In genomic region chr1:185352067-185352466, GRCh38 we compare ENCODE assay signal across 23 cellular contexts. TPM values are rescaled to one million over a fixed set of nuclear protein-coding genes. Genes with fewer than 3 reads are reported as not detected.
DNase-seq lines count a peak whose midpoint lies in the region; ATAC-seq, FAIRE-seq and TF ChIP-seq lines count a peak whose summit lies in the region.
"Had no signal": no experiment of that assay in that cellular context is flagged by ENCODE, and none has a peak within 500 bp of the region (broad histone marks: within the 10 kb centered on the region; RNA-seq: fewer than 3 reads in every experiment).

No MANE protein-coding gene starts in this region.

- H2AFZ ChIP-seq in mammary epithelial cell (ENCODE audit: low read depth, low read length): no peak overlapping the region
- H2AFZ ChIP-seq: neural progenitor cell had no signal

- in situ Hi-C loops in mammary epithelial cell (cut with MboI; ENCODE audit: low sequenced_read_pairs in 2 of 2): no loop called here

- FAIRE-seq in TTC549 (lab: Jason Lieb, UNC): peak; percentile 28

- BruUV-seq in mammary epithelial cell (replicated peaks; lab: Mats Ljungman, UMichigan): no TSS peak

- DNase-seq in mammary epithelial cell: peak; percentile 15
- no peak for DNase-seq in breast epithelium (ENCODE audit: low spot score in 2 of 2)
- peak; percentile 39 for DNase-seq in foreskin melanocyte
- DNase-seq in stimulated activated CD4-positive, alpha-beta T cell treated with anti-CD3 and anti-CD28 coated beads, Interleukin-12 subunit alpha, Interleukin-12 subunit beta, amount 100 ng/mL, for 4 hours: no peak
- no peak for DNase-seq in activated CD8-positive, alpha-beta memory T cell treated with anti-CD3 and anti-CD28 coated beads, Interleukin-2, amount 50 U/mL, for 48 hours
- DNase-seq: activated CD4-positive, alpha-beta memory T cell treated with anti-CD3 and anti-CD28 coated beads for 36 hours; activated naive CD8-positive, alpha-beta T cell treated with anti-CD3 and anti-CD28 coated beads, Interleukin-2, amount 10 ng/mL, durations not matched to agents 7 days and 5 days; activated T-cell treated with anti-CD3 and anti-CD28 coated beads, Interleukin-2, amount 50 U/mL, for 72 hours; effector memory CD8-positive, alpha-beta T cell; gastrocnemius medialis; GF-D8; GOT3; KG1; mesendoderm; NCI-H1436; NCI-H524; right lobe of liver had no signal

- no peaks in the 10 kb centered on the region for H3K79me2 ChIP-seq in mammary epithelial cell (ENCODE audit: insufficient read depth, low read length)

- H3K4me1 ChIP-seq in mammary epithelial cell (ENCODE audit: insufficient read depth, low read length): peaks cover 11% of the 10 kb centered on the region
- no peaks in the 10 kb centered on the region for H3K4me1 ChIP-seq in breast epithelium
- H3K4me1 ChIP-seq: neural progenitor cell had no signal

- TF ChIP-seq CTCF in mammary epithelial cell (conservative IDR thresholded peaks at IDR 0.05 in 1 of 2, IDR thresholded peaks at IDR 0.05 in 1 of 2; ENCODE audit: extremely low read depth in 1 of 2, insufficient read depth in 1 of 2, low read depth in 1 of 2, low read length in 2 of 2): no peak
- TF ChIP-seq CTCF in breast epithelium (IDR thresholded peaks at IDR 0.05): no peak

- no peaks in the 10 kb centered on the region for H3K9me3 ChIP-seq in mammary epithelial cell (replicated peaks; ENCODE audit: insufficient read depth, low read length)
- no peaks in the 10 kb centered on the region for H3K9me3 ChIP-seq in breast epithelium
- H3K9me3 ChIP-seq: gastrocnemius medialis, right lobe of liver had no signal

- H3K36me3 ChIP-seq in mammary epithelial cell (ENCODE audit: insufficient read depth, low read length) (no peaks in the 10 kb centered on the region), breast epithelium (no peaks in the 10 kb centered on the region)
- H3K36me3 ChIP-seq: gastrocnemius medialis, neural progenitor cell, right lobe of liver had no signal

- TF ChIP-seq POLR2A in breast epithelium (IDR thresholded peaks at IDR 0.05): no peak

- CTCF ChIA-PET in mammary epithelial cell (lab: Charles Lee; ENCODE audit: low non-redundant PET): no interaction called here

- ATAC-seq in GM19397 (IDR thresholded peaks at IDR 0.05; ENCODE audit: unreplicated experiment) (no peak), HG03175 (IDR thresholded peaks at IDR 0.05; ENCODE audit: unreplicated experiment) (no peak)
- ATAC-seq: activated T-cell treated with anti-CD3 and anti-CD28 coated beads, Interleukin-2, amount 50 U/mL, for 72 hours; effector memory CD8-positive, alpha-beta T cell; gastrocnemius medialis; Panc1 had no signal

- H3K4me3 ChIP-seq in mammary epithelial cell (replicated peaks in 1 of 3; ENCODE audit: insufficient read depth in 1 of 3, low read depth in 2 of 3, low read length in 3 of 3) (no peak overlapping the region), breast epithelium (no peak overlapping the region)
- H3K4me3 ChIP-seq: gastrocnemius medialis, neural progenitor cell, right lobe of liver had no signal

- no peaks in the 10 kb centered on the region for H3K27me3 ChIP-seq in mammary epithelial cell (ENCODE audit: insufficient read depth, low read length)
- H3K27me3 ChIP-seq in breast epithelium: no peaks in the 10 kb centered on the region
- H3K27me3 ChIP-seq: gastrocnemius medialis, neural progenitor cell, right lobe of liver had no signal

- no peaks in the 10 kb centered on the region for H4K20me1 ChIP-seq in mammary epithelial cell (ENCODE audit: insufficient read depth, low read length)

- H3K27ac ChIP-seq in mammary epithelial cell (ENCODE audit: insufficient read depth, low read depth, low read length) (no peak overlapping the region), breast epithelium (no peak overlapping the region)
- H3K27ac ChIP-seq: gastrocnemius medialis, HL-60, neural progenitor cell, right lobe of liver had no signal

- dilution Hi-C loops in mammary epithelial cell (cut with HindIII; ENCODE audit: low sequenced_read_pairs): no loop called here

- no peak overlapping the region for H3K4me2 ChIP-seq in mammary epithelial cell (ENCODE audit: insufficient read depth, low read depth, low read length)
- H3K4me2 ChIP-seq: neural progenitor cell had no signal

- 100% methylated on average over 1 of the region's 1 CpG for WGBS in mammary epithelial cell (ENCODE audit: low coverage, missing lambda C conversion rate)

- H3K9ac ChIP-seq in mammary epithelial cell (ENCODE audit: insufficient read depth, low read length): no peak overlapping the region
- H3K9ac ChIP-seq: neural progenitor cell had no signal

- intact Hi-C loops in mammary epithelial cell (cut with micrococcal nuclease): no loop called here
- intact Hi-C loops in breast epithelium (cut with DNase I; ENCODE audit: low total_unique reads): no loop called here

RNA-seq across cellular contexts. Expression of gene IVNS1ABP, which starts 35.0 kb away (rescaled TPM):
- total RNA-seq in mammary epithelial cell: 100 to 1,000 TPM; 159 to 351 TPM
- polyA plus RNA-seq in mammary epithelial cell: 64.0 TPM
- polyA minus RNA-seq in mammary epithelial cell: 149 TPM
- 10 to 100 TPM; 51.0 to 92.9 (median 91.1) TPM for total RNA-seq in breast epithelium

Comparison
In these comparisons a context has a peak if more than half of its experiments do, and no peak if none do; other contexts are left out.
1. DNase-seq: peak in mammary epithelial cell (single experiment) and foreskin melanocyte (single experiment); none in breast epithelium (0 of 2), stimulated activated CD4-positive, alpha-beta T cell treated with anti-CD3 and anti-CD28 coated beads, Interleukin-12 subunit alpha, Interleukin-12 subunit beta, amount 100 ng/mL, for 4 hours (single experiment) and activated CD8-positive, alpha-beta memory T cell treated with anti-CD3 and anti-CD28 coated beads, Interleukin-2, amount 50 U/mL, for 48 hours (single experiment).